ENCODE assay signal across 10 cellular contexts in the genomic region with DNA sequence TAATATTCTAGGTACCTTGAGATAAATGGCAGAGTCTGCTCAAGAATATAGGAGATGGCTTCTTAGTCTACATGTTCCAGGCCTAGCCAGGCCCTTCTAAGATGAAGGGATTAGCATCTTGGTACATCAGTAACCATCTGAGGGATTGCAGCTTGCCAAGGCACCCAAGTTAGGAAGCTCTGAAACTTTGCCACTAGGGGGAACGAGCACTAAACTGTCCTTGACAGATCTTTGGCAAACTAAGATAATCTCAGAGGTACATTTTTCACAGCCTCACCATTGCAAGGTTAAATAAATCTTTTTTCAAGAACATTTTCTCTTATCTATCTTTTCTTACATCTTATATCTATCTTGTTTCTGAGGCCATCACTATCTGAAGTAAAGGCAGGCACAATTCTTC.
DNase-seq lines count a peak whose midpoint lies in the region; ATAC-seq and TF ChIP-seq lines count a peak whose summit lies in the region.
"Had no signal": no experiment of that assay in that cellular context is flagged by ENCODE, and none has a peak within 500 bp of the region (broad histone marks: within the 10 kb centered on the region; RNA-seq: fewer than 3 reads in every experiment).

No MANE protein-coding gene starts in this region.

- H3K36me3 ChIP-seq in NT2/D1 (ENCODE audit: insufficient read depth, insufficient read length, low read length), result no peaks in the 10 kb centered on the region

- H3K9me3 Mint-ChIP-seq in natural killer cell (peaks cover 2 to 3% of the 10 kb centered on the region in 2 donors), type B pancreatic cell (no peaks in the 10 kb centered on the region)
- peaks cover 3% of the 10 kb centered on the region for H3K9me3 Mint-ChIP-seq in natural killer cell treated with Interleukin-12 subunit alpha and Interleukin-12 subunit beta and Interleukin-15 and Interleukin-18, amount 100 ng/mL, for 72 hours

- H3K4me3 Mint-ChIP-seq in natural killer cell (no peak overlapping the region), type B pancreatic cell (no peak overlapping the region)
- H3K4me3 Mint-ChIP-seq in natural killer cell treated with Interleukin-12 subunit alpha and Interleukin-12 subunit beta and Interleukin-15 and Interleukin-18, amount 100 ng/mL, for 72 hours, result no peak overlapping the region

- H3K4me1 Mint-ChIP-seq in natural killer cell (peaks cover 0 to 5% of the 10 kb centered on the region in 2 donors), type B pancreatic cell (ENCODE audit: unreplicated experiment) (no peaks in the 10 kb centered on the region)
- no peaks in the 10 kb centered on the region for H3K4me1 Mint-ChIP-seq in natural killer cell treated with Interleukin-12 subunit alpha and Interleukin-12 subunit beta and Interleukin-15 and Interleukin-18, amount 100 ng/mL, for 72 hours (ENCODE audit: low read depth in 2 of 2)

- no peaks in the 10 kb centered on the region for H3K4me1 ChIP-seq in NT2/D1 (ENCODE audit: insufficient read depth, insufficient read length)

- intact Hi-C loops in natural killer cell (cut with micrococcal nuclease), result no loop called here

- H3K27me3 Mint-ChIP-seq in natural killer cell (ENCODE audit: low read depth in 2 of 2), result peaks cover 0 to 3% of the 10 kb centered on the region in 2 donors
- peaks cover 0 to 2% of the 10 kb centered on the region in 2 donors for H3K27me3 Mint-ChIP-seq in natural killer cell treated with Interleukin-12 subunit alpha and Interleukin-12 subunit beta and Interleukin-15 and Interleukin-18, amount 100 ng/mL, for 72 hours
- H3K27me3 Mint-ChIP-seq in type B pancreatic cell, result no peaks in the 10 kb centered on the region

- TF ChIP-seq CTCF in natural killer cell (IDR thresholded peaks at IDR 0.05), result peak; percentile 13
- TF ChIP-seq CTCF in type B pancreatic cell (conservative IDR thresholded peaks at IDR 0.05), result peak; percentile 49

- H3K9ac ChIP-seq in NT2/D1 (ENCODE audit: insufficient read length, low read depth), result no peak overlapping the region

- no peak for DNase-seq in natural killer cell
- no peak for DNase-seq in natural killer cell treated with Interleukin-12 subunit alpha and Interleukin-12 subunit beta and Interleukin-15 and Interleukin-18, amount 100 ng/mL, for 72 hours (ENCODE audit: low spot score)
- peak; percentile 20 for DNase-seq in NT2/D1 (ENCODE audit: low read depth, low spot score)
- peak; percentile 2 to 3 for DNase-seq in erythroblast (lab: John Stamatoyannopoulos, UW)
- DNase-seq in type B pancreatic cell (ENCODE audit: extremely low spot score, unreplicated experiment), result no peak
- DNase-seq in DMS153 treated with DMSO at 0.1 percent for 48 hours (lab: John Stamatoyannopoulos, UW; ENCODE audit: unreplicated experiment), result no peak
- DNase-seq in kidney glomerular epithelial cell (lab: John Stamatoyannopoulos, UW), result no peak
- DNase-seq: cerebellar nuclear complex, T-helper 9 cell had no signal

- H3K27ac Mint-ChIP-seq in natural killer cell, result no peak overlapping the region
- H3K27ac Mint-ChIP-seq in natural killer cell treated with Interleukin-12 subunit alpha and Interleukin-12 subunit beta and Interleukin-15 and Interleukin-18, amount 100 ng/mL, for 72 hours, result no peak overlapping the region
- H3K27ac Mint-ChIP-seq in type B pancreatic cell, result no peak overlapping the region

- ATAC-seq in natural killer cell (no peak), HG03378 (IDR thresholded peaks at IDR 0.05; ENCODE audit: unreplicated experiment) (no peak)
- ATAC-seq in natural killer cell treated with Interleukin-12 subunit alpha and Interleukin-12 subunit beta and Interleukin-15 and Interleukin-18, amount 100 ng/mL, for 72 hours, result no peak

- peaks cover 12% of the 10 kb centered on the region for H3K9me3 ChIP-seq in NT2/D1 (ENCODE audit: insufficient read depth, low read length)

- no peaks in the 10 kb centered on the region for H3K27me3 ChIP-seq in NT2/D1 (ENCODE audit: insufficient read depth, insufficient read length)

- H3K36me3 Mint-ChIP-seq in natural killer cell (peaks cover 8% of the 10 kb centered on the region), type B pancreatic cell (no peaks in the 10 kb centered on the region)
- no peaks in the 10 kb centered on the region for H3K36me3 Mint-ChIP-seq in natural killer cell treated with Interleukin-12 subunit alpha and Interleukin-12 subunit beta and Interleukin-15 and Interleukin-18, amount 100 ng/mL, for 72 hours

- no peak overlapping the region for H3K4me3 ChIP-seq in NT2/D1 (ENCODE audit: insufficient read length, low read depth)

- no peak for TF ChIP-seq POLR2A in erythroblast (IDR thresholded peaks at IDR 0.05; ENCODE audit: low read length)

Comparison
In these comparisons a context has a peak if more than half of its experiments do, and no peak if none do; other contexts are left out.
1. DNase-seq: peak in NT2/D1 (single experiment) and erythroblast (2 of 2); none in natural killer cell (single experiment), natural killer cell treated with Interleukin-12 subunit alpha and Interleukin-12 subunit beta and Interleukin-15 and Interleukin-18, amount 100 ng/mL, for 72 hours (single experiment), type B pancreatic cell (single experiment), DMS153 treated with DMSO at 0.1 percent for 48 hours (single experiment) and kidney glomerular epithelial cell (single experiment).